10 cellular contexts compared by ENCODE assay signal in genomic region chr11:103927535-103927934, GRCh38.
DNase-seq lines count a peak whose midpoint lies in the region; ATAC-seq, FAIRE-seq and TF ChIP-seq lines count a peak whose summit lies in the region.
"Had no signal": no experiment of that assay in that cellular context is flagged by ENCODE, and none has a peak within 500 bp of the region (broad histone marks: within the 10 kb centered on the region; RNA-seq: fewer than 3 reads in every experiment).

No MANE protein-coding gene starts in this region.

- no peaks in the 10 kb centered on the region for H3K9me3 ChIP-seq in astrocyte (ENCODE audit: insufficient read depth, low read depth, low read length)

- TF ChIP-seq CTCF in astrocyte (IDR thresholded peaks at IDR 0.05; ENCODE audit: insufficient read depth, low read depth, low read length) = no peak

- H3K4me3 ChIP-seq in astrocyte (ENCODE audit: insufficient read depth, low read depth, low read length) = no peak overlapping the region

- FAIRE-seq in astrocyte (lab: Jason Lieb, UNC) = peak; percentile 26

- no peaks in the 10 kb centered on the region for H3K36me3 Mint-ChIP-seq in astrocyte (ENCODE audit: low read depth, unreplicated experiment)

- DNase-seq in DMS53 treated with DMSO at 0.1 percent for 48 hours (lab: John Stamatoyannopoulos, UW; ENCODE audit: unreplicated experiment) = peak; percentile 23
- no peak for DNase-seq in astrocyte (ENCODE audit: low read depth)
- DNase-seq in kidney tubule cell (ENCODE audit: low spot score) = peak; percentile 32
- DNase-seq in stimulated activated CD4-positive, alpha-beta T cell treated with anti-CD3 and anti-CD28 coated beads, Interleukin-15, amount 100 ng/mL, for 24 hours = no peak
- DNase-seq: activated CD4-positive, alpha-beta T cell treated with anti-CD3 and anti-CD28 coated beads, Interleukin-2, amount 10 ng/mL, durations not matched to agents 24 days and 14 days had no signal

- H3K4me3 Mint-ChIP-seq in astrocyte (ENCODE audit: unreplicated experiment) = no peak overlapping the region
- H3K4me3 Mint-ChIP-seq: activated CD4-positive, alpha-beta T cell treated with anti-CD3 and anti-CD28 coated beads, Interleukin-2, amount 10 ng/mL, durations not matched to agents 24 days and 14 days had no signal

- H3K27me3 ChIP-seq in astrocyte (ENCODE audit: insufficient read depth, low read length) = no peaks in the 10 kb centered on the region

- no peaks in the 10 kb centered on the region for H4K20me1 ChIP-seq in astrocyte (ENCODE audit: insufficient read depth, low read length)

- no peaks in the 10 kb centered on the region for H3K79me2 ChIP-seq in astrocyte (ENCODE audit: insufficient read depth, low read length)

- H3K4me2 ChIP-seq in astrocyte (ENCODE audit: low read length) = no peak overlapping the region
- H3K4me2 ChIP-seq: KMS-11 had no signal

- H3K9ac ChIP-seq in astrocyte (ENCODE audit: low read length) = no peak overlapping the region
- H3K9ac ChIP-seq: KMS-11 had no signal

- peaks cover 21% of the 10 kb centered on the region for H3K4me1 Mint-ChIP-seq in astrocyte (ENCODE audit: low read depth, unreplicated experiment)
- H3K4me1 Mint-ChIP-seq: activated CD4-positive, alpha-beta T cell treated with anti-CD3 and anti-CD28 coated beads, Interleukin-2, amount 10 ng/mL, durations not matched to agents 24 days and 14 days had no signal

- peaks cover 5% of the 10 kb centered on the region for H3K4me1 ChIP-seq in astrocyte (ENCODE audit: insufficient read depth, low read length)

- H3K27me3 Mint-ChIP-seq in astrocyte (ENCODE audit: low read depth, unreplicated experiment) = no peaks in the 10 kb centered on the region
- H3K27me3 Mint-ChIP-seq: activated CD4-positive, alpha-beta T cell treated with anti-CD3 and anti-CD28 coated beads, Interleukin-2, amount 10 ng/mL, durations not matched to agents 24 days and 14 days had no signal

- H3K36me3 ChIP-seq in astrocyte (ENCODE audit: insufficient read depth, low read length) = no peaks in the 10 kb centered on the region

- no peaks in the 10 kb centered on the region for H3K9me3 Mint-ChIP-seq in astrocyte (ENCODE audit: unreplicated experiment)
- H3K9me3 Mint-ChIP-seq: activated CD4-positive, alpha-beta T cell treated with anti-CD3 and anti-CD28 coated beads, Interleukin-2, amount 10 ng/mL, durations not matched to agents 24 days and 14 days had no signal

- peak; percentile 19 for ATAC-seq in HG03565 (IDR thresholded peaks at IDR 0.05; ENCODE audit: unreplicated experiment)
- ATAC-seq in GM18517 (IDR thresholded peaks at IDR 0.05; ENCODE audit: unreplicated experiment) = no peak
- ATAC-seq in GM21786 (IDR thresholded peaks at IDR 0.05; ENCODE audit: unreplicated experiment) = no peak
- no peak for ATAC-seq in GM19351 (IDR thresholded peaks at IDR 0.05; ENCODE audit: unreplicated experiment)

- H3K27ac ChIP-seq in astrocyte (ENCODE audit: low read depth, low read length) = no peak overlapping the region
- H3K27ac ChIP-seq: KMS-11 had no signal

- H2AFZ ChIP-seq in astrocyte (ENCODE audit: low read depth, low read length) = no peak overlapping the region

- no peak overlapping the region for H3K27ac Mint-ChIP-seq in astrocyte (ENCODE audit: unreplicated experiment)
- H3K27ac Mint-ChIP-seq: activated CD4-positive, alpha-beta T cell treated with anti-CD3 and anti-CD28 coated beads, Interleukin-2, amount 10 ng/mL, durations not matched to agents 24 days and 14 days had no signal

Comparison
In these comparisons a context has a peak if more than half of its experiments do, and no peak if none do; other contexts are left out.
1. DNase-seq: peak in DMS53 treated with DMSO at 0.1 percent for 48 hours (single experiment) and kidney tubule cell (single experiment); none in astrocyte (single experiment) and stimulated activated CD4-positive, alpha-beta T cell treated with anti-CD3 and anti-CD28 coated beads, Interleukin-15, amount 100 ng/mL, for 24 hours (single experiment).